1 cellular context compared by ENCODE assay signal in the genomic region with DNA sequence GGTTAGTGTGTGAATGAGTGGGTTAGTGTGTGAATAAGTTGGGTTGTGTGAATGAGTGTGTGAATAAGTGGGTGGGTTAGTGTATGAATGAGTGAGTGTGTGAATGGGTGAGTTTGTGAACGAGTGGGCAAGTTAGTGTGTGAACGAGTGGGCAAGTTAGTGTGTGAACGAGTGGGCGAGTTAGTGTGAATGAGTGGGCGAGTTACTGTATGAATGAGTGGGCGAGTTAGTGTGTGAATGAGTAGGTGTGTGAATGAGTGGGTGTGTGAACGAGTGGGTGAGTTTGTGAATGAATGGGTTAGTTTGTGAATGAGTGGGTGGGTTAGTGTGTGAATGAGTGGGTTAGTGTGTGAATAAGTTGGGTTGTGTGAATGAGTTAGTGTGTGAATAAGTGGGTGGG.
TF ChIP-seq lines count a peak whose summit lies in the region.

No MANE protein-coding gene starts in this region.

TF ChIP-seq in HEK293, 187 proteins besides CTCF, POLR2A, EP300 and RAD21 (continued from another document):
- TF ChIP-seq PBX3 (CRISPR knock-in tag; IDR thresholded peaks at IDR 0.05) (no peak), ZXDB (tag by site-specific recombination; IDR thresholded peaks at IDR 0.05) (no peak), ZNF121 (tag by site-specific recombination; IDR thresholded peaks at IDR 0.05) (no peak), ZNF549 (tag by site-specific recombination; IDR thresholded peaks at IDR 0.05) (no peak), ZNF660 (tag by site-specific recombination; IDR thresholded peaks at IDR 0.05) (no peak), EGR2 (tag by site-specific recombination; IDR thresholded peaks at IDR 0.05; ENCODE audit: low read depth) (peak; percentile 75; the same call in 1 of the 2 replicates), ZNF658 (tag by site-specific recombination; IDR thresholded peaks at IDR 0.05) (no peak), ZFHX2 (tag by site-specific recombination; conservative IDR thresholded peaks at IDR 0.05) (peak; percentile 71)
